In the genomic region with DNA sequence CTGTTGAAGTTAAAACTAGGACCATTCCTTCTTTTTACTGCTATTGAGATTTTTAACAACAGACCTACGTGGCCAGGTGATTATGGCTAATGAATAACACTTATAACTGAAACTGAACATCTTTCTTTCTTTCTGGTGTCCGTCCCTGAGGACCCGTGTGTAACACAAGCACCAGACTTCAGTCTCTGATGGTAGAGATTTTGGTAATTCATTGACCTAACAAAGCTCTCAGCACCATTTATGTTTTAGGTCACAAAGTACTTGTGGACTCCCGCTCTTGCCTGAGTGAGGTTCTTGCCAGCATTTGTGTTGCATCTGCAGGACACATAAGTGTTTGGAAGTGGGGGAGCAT, we compare ENCODE assay signal across 2 cellular contexts.
TF ChIP-seq lines count a peak whose summit lies in the region.

No MANE protein-coding gene starts in this region.

TF ChIP-seq in HCT116, 20 proteins besides CTCF, POLR2A, EP300 and RAD21:
- TF ChIP-seq ELF1 (IDR thresholded peaks at IDR 0.05; ENCODE audit: borderline replicate concordance, low read depth) (no peak), JUND (IDR thresholded peaks at IDR 0.05) (no peak), ATF3 (IDR thresholded peaks at IDR 0.05) (no peak), EZH2phosphoT487 (IDR thresholded peaks at IDR 0.05; ENCODE audit: borderline replicate concordance) (no peak), ZNF274 (IDR thresholded peaks at IDR 0.05; ENCODE audit: low read depth, low read length) (no peak), CEBPB (IDR thresholded peaks at IDR 0.05; ENCODE audit: low read depth) (no peak), REST (IDR thresholded peaks at IDR 0.05; ENCODE audit: low read depth) (no peak), CBX3 (IDR thresholded peaks at IDR 0.05; ENCODE audit: low read depth) (no peak), YY1 (IDR thresholded peaks at IDR 0.05; ENCODE audit: extremely low read depth, insufficient replicate concordance, low read depth, low read length) (no peak), SP1 (IDR thresholded peaks at IDR 0.05; ENCODE audit: low read depth) (no peak), SRF (IDR thresholded peaks at IDR 0.05; ENCODE audit: low read depth) (no peak), ZFX (IDR thresholded peaks at IDR 0.05) (no peak)

TF ChIP-seq in HepG2, 621 proteins besides CTCF, POLR2A, EP300 and RAD21:
- TF ChIP-seq, protein P1, sequence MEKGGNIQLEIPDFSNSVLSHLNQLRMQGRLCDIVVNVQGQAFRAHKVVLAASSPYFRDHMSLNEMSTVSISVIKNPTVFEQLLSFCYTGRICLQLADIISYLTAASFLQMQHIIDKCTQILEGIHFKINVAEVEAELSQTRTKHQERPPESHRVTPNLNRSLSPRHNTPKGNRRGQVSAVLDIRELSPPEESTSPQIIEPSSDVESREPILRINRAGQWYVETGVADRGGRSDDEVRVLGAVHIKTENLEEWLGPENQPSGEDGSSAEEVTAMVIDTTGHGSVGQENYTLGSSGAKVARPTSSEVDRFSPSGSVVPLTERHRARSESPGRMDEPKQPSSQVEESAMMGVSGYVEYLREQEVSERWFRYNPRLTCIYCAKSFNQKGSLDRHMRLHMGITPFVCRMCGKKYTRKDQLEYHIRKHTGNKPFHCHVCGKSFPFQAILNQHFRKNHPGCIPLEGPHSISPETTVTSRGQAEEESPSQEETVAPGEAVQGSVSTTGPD (CRISPR knock-in tag; IDR thresholded peaks at IDR 0.05) = no peak
- TF ChIP-seq MED1 (CRISPR knock-in tag; IDR thresholded peaks at IDR 0.05) (no peak), ZNF512 (CRISPR knock-in tag; IDR thresholded peaks at IDR 0.05) (no peak), PRPF4 (IDR thresholded peaks at IDR 0.05; ENCODE audit: low read depth, low read length, poor library complexity, severe bottlenecking) (no peak), HIC2 (CRISPR knock-in tag; IDR thresholded peaks at IDR 0.05; ENCODE audit: low read depth) (no peak), GFI1 (CRISPR knock-in tag; IDR thresholded peaks at IDR 0.05; ENCODE audit: borderline replicate concordance) (no peak), PHB2 (IDR thresholded peaks at IDR 0.05; ENCODE audit: partially characterized antibody) (no peak), PTBP1 (IDR thresholded peaks at IDR 0.05; ENCODE audit: low read depth, low read length, poor library complexity, severe bottlenecking) (no peak), ATRX (CRISPR knock-in tag; IDR thresholded peaks at IDR 0.05; ENCODE audit: borderline replicate concordance) (no peak), TSC22D2 (CRISPR knock-in tag; IDR thresholded peaks at IDR 0.05; ENCODE audit: borderline replicate concordance) (no peak), PCBP2 (optimal IDR thresholded peaks at IDR 0.05; ENCODE audit: low read depth, low read length, poor library complexity, severe bottlenecking) (no peak)
- TF ChIP-seq, protein P2, sequence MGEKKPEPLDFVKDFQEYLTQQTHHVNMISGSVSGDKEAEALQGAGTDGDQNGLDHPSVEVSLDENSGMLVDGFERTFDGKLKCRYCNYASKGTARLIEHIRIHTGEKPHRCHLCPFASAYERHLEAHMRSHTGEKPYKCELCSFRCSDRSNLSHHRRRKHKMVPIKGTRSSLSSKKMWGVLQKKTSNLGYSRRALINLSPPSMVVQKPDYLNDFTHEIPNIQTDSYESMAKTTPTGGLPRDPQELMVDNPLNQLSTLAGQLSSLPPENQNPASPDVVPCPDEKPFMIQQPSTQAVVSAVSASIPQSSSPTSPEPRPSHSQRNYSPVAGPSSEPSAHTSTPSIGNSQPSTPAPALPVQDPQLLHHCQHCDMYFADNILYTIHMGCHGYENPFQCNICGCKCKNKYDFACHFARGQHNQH (CRISPR knock-in tag; IDR thresholded peaks at IDR 0.05) = no peak
